Comparison of ENCODE assay signal across 1 cellular context in the genomic region with DNA sequence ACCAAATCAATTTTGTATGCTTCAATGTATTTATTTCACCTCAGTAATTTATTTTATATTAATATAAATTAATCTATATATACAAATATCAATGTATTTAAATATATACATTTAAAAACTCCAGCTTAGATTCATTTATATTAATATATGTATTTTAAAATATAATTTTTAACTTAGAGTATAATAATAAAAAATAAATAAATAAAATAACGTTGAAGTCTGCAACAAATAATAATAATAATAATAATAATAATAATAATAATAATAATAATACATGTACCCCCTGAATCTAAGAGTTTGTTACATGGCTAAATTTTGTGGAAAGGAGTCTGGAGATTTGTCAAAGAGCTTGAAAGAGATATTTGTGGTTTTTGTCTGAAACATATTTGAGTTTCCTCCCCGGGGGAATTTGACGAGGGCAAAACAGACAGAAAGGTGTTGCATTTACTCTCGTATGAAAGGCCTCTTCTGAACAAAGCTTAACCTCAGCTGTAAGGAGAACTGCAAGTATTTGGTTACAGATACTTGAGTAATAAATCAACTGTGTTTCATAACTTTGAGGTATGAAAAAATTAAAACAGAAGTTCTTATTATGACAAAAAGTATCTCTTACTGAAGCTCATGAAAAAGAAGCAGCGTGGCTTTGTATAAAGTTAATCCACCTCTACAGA.
TF ChIP-seq lines count a peak whose summit lies in the region.

No MANE protein-coding gene starts in this region.

TF ChIP-seq in GM23338, 12 proteins besides CTCF, POLR2A, EP300 and RAD21:
- no peak for TF ChIP-seq POLR2AphosphoS5 (IDR thresholded peaks at IDR 0.05; ENCODE audit: low read depth)
- TF ChIP-seq ZNF462 (CRISPR knock-in tag; IDR thresholded peaks at IDR 0.05): no peak
- TF ChIP-seq, protein P1, sequence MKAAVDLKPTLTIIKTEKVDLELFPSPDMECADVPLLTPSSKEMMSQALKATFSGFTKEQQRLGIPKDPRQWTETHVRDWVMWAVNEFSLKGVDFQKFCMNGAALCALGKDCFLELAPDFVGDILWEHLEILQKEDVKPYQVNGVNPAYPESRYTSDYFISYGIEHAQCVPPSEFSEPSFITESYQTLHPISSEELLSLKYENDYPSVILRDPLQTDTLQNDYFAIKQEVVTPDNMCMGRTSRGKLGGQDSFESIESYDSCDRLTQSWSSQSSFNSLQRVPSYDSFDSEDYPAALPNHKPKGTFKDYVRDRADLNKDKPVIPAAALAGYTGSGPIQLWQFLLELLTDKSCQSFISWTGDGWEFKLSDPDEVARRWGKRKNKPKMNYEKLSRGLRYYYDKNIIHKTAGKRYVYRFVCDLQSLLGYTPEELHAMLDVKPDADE (IDR thresholded peaks at IDR 0.05): no peak
- TF ChIP-seq STAT1 (IDR thresholded peaks at IDR 0.05; ENCODE audit: unreplicated experiment): no peak
- TF ChIP-seq, protein P2, sequence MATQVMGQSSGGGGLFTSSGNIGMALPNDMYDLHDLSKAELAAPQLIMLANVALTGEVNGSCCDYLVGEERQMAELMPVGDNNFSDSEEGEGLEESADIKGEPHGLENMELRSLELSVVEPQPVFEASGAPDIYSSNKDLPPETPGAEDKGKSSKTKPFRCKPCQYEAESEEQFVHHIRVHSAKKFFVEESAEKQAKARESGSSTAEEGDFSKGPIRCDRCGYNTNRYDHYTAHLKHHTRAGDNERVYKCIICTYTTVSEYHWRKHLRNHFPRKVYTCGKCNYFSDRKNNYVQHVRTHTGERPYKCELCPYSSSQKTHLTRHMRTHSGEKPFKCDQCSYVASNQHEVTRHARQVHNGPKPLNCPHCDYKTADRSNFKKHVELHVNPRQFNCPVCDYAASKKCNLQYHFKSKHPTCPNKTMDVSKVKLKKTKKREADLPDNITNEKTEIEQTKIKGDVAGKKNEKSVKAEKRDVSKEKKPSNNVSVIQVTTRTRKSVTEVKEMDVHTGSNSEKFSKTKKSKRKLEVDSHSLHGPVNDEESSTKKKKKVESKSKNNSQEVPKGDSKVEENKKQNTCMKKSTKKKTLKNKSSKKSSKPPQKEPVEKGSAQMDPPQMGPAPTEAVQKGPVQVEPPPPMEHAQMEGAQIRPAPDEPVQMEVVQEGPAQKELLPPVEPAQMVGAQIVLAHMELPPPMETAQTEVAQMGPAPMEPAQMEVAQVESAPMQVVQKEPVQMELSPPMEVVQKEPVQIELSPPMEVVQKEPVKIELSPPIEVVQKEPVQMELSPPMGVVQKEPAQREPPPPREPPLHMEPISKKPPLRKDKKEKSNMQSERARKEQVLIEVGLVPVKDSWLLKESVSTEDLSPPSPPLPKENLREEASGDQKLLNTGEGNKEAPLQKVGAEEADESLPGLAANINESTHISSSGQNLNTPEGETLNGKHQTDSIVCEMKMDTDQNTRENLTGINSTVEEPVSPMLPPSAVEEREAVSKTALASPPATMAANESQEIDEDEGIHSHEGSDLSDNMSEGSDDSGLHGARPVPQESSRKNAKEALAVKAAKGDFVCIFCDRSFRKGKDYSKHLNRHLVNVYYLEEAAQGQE (IDR thresholded peaks at IDR 0.05; ENCODE audit: unreplicated experiment): no peak
- TF ChIP-seq NANOG (IDR thresholded peaks at IDR 0.05; ENCODE audit: borderline replicate concordance): no peak
- TF ChIP-seq EZH2phosphoT487 (IDR thresholded peaks at IDR 0.05; ENCODE audit: unreplicated experiment): no peak
- TF ChIP-seq JUNB (IDR thresholded peaks at IDR 0.05; ENCODE audit: unreplicated experiment): no peak
- TF ChIP-seq EZH2 (IDR thresholded peaks at IDR 0.05; ENCODE audit: low read depth, unreplicated experiment): no peak
- TF ChIP-seq ZNF114 (CRISPR knock-in tag; IDR thresholded peaks at IDR 0.05): no peak
- no peak for TF ChIP-seq ZNF331 (CRISPR knock-in tag; IDR thresholded peaks at IDR 0.05; ENCODE audit: low read depth)
- no peak for TF ChIP-seq CREB1 (CRISPR knock-in tag; IDR thresholded peaks at IDR 0.05; ENCODE audit: low read depth)
